ENCODE assay signal across 1 cellular context in genomic region chr11:45233804-45234170, GRCh38.
TF ChIP-seq lines count a peak whose summit lies in the region.

No MANE protein-coding gene starts in this region.

TF ChIP-seq in WTC11, 78 proteins besides CTCF, POLR2A, EP300 and RAD21 (continued from another document):
- TF ChIP-seq ARID4B (CRISPR knock-in tag; IDR thresholded peaks at IDR 0.05; ENCODE audit: borderline replicate concordance): no peak
- TF ChIP-seq SMAD3 (CRISPR knock-in tag; IDR thresholded peaks at IDR 0.05; ENCODE audit: borderline replicate concordance): no peak
- TF ChIP-seq TEAD1 (CRISPR knock-in tag; IDR thresholded peaks at IDR 0.05): no peak
- TF ChIP-seq GTF2I (CRISPR knock-in tag; conservative IDR thresholded peaks at IDR 0.05): no peak
- no peak for TF ChIP-seq USF1 (CRISPR knock-in tag; IDR thresholded peaks at IDR 0.05)
- TF ChIP-seq ZNF425 (CRISPR knock-in tag; conservative IDR thresholded peaks at IDR 0.05): no peak
- no peak for TF ChIP-seq SOX15 (CRISPR knock-in tag; IDR thresholded peaks at IDR 0.05)
- no peak for TF ChIP-seq MLX (CRISPR knock-in tag; IDR thresholded peaks at IDR 0.05)
- TF ChIP-seq AFF4 (CRISPR knock-in tag; IDR thresholded peaks at IDR 0.05; ENCODE audit: borderline replicate concordance): no peak
- no peak for TF ChIP-seq ZNF121 (CRISPR knock-in tag; IDR thresholded peaks at IDR 0.05)
- no peak for TF ChIP-seq JAZF1 (CRISPR knock-in tag; IDR thresholded peaks at IDR 0.05)
- no peak for TF ChIP-seq ZNF396 (CRISPR knock-in tag; IDR thresholded peaks at IDR 0.05; ENCODE audit: borderline replicate concordance)
- TF ChIP-seq ATF2 (CRISPR knock-in tag; IDR thresholded peaks at IDR 0.05; ENCODE audit: borderline replicate concordance, low read depth): no peak
- TF ChIP-seq OVOL2 (CRISPR knock-in tag; IDR thresholded peaks at IDR 0.05; ENCODE audit: borderline replicate concordance): no peak
- no peak for TF ChIP-seq FOXP4 (CRISPR knock-in tag; IDR thresholded peaks at IDR 0.05)
- no peak for TF ChIP-seq KAT7 (CRISPR knock-in tag; IDR thresholded peaks at IDR 0.05; ENCODE audit: borderline replicate concordance)
